ENCODE assay signal across 8 cellular contexts in genomic region chr3:190566043-190566933, GRCh38. TPM values are rescaled to one million over a fixed set of nuclear protein-coding genes. Genes with fewer than 3 reads are reported as not detected.
A peak's percentile ranks its signal among the peaks of the same experiment; 100 is the strongest.
DNase-seq lines count a peak whose midpoint lies in the region; ATAC-seq and TF ChIP-seq lines count a peak whose summit lies in the region.

No MANE protein-coding gene starts in this region.

- H3K4me3 Mint-ChIP-seq in MCF 10A (ENCODE audit: unreplicated experiment): peak overlapping the region; percentile 48

- no TSS peak for BruUV-seq in MCF 10A (replicated peaks; lab: Mats Ljungman, UMichigan)

- ATAC-seq in HG02938 (IDR thresholded peaks at IDR 0.05; ENCODE audit: unreplicated experiment) (peak; percentile 63), GM21528 (IDR thresholded peaks at IDR 0.05; ENCODE audit: low FRiP score, unreplicated experiment) (no peak), GM18517 (IDR thresholded peaks at IDR 0.05; ENCODE audit: unreplicated experiment) (no peak)

- TF ChIP-seq CTCF in MCF 10A (IDR thresholded peaks at IDR 0.05; ENCODE audit: unreplicated experiment): no peak

- peaks cover 7% of the 10 kb centered on the region for H3K9me3 Mint-ChIP-seq in MCF 10A (ENCODE audit: unreplicated experiment)

- POLR2A ChIA-PET in MCF 10A (lab: Yijun Ruan, JAX): interaction anchor here (0.7 to 3.4 kb wide), 9 partner anchors 15 to 168 kb away, joined by 3 to 61 read pairs (median 4); partner anchors contain the start of gene IL1RAP

- CTCF ChIA-PET in MCF 10A (lab: Yijun Ruan, JAX): interaction anchor here (0.6 to 1.3 kb wide), 3 partner anchors 49 to 131 kb away, joined by 3 to 7 read pairs (median 4); no protein-coding TSS in a partner anchor

- DNase-seq in ACHN (peak; percentile 99), SK-MEL-5 (ENCODE audit: low read depth, low spot score) (peak; percentile 100), MCF 10A (ENCODE audit: unreplicated experiment) (peak; percentile 100), kidney glomerular epithelial cell (lab: John Stamatoyannopoulos, UW) (peak; percentile 100)
- DNase-seq in stimulated activated CD4-positive, alpha-beta T cell treated with anti-CD3 and anti-CD28 coated beads, Interleukin-4, amount 100 ng/mL, for 1 hour: peak; percentile 47

- H3K36me3 Mint-ChIP-seq in MCF 10A (ENCODE audit: insufficient read depth, unreplicated experiment): peaks cover 15% of the 10 kb centered on the region

- H3K27me3 Mint-ChIP-seq in MCF 10A (ENCODE audit: insufficient read depth, unreplicated experiment): no peaks in the 10 kb centered on the region

- intact Hi-C loops in MCF 10A (cut with micrococcal nuclease): loop anchor here (1.0 to 2.0 kb wide), 3 partner anchors 33 to 53 kb away; no protein-coding TSS in a partner anchor

- H3K4me1 Mint-ChIP-seq in MCF 10A (ENCODE audit: insufficient read depth, unreplicated experiment): peaks cover 20% of the 10 kb centered on the region

- in situ Hi-C loops in ACHN (cut with HindIII; ENCODE audit: low pct_ligation_motif_present, low pct_unique_long_range_greater_than_20kb, low sequenced_read_pairs) (no loop called here), SK-MEL-5 (cut with HindIII; ENCODE audit: low pct_unique_long_range_greater_than_20kb, low sequenced_read_pairs) (no loop called here)

- H3K27ac Mint-ChIP-seq in MCF 10A (ENCODE audit: low read depth, unreplicated experiment): peak overlapping the region; percentile 66

RNA-seq across cellular contexts. Expression of gene IL1RAP, which starts 52.4 kb away (rescaled TPM):
- total RNA-seq in SK-MEL-5 (2014; rRNA removed; shearing (Covaris generic)): 512 and 514 TPM in 2 replicates
- 346 and 425 TPM in 2 replicates for polyA plus RNA-seq in SK-MEL-5 (2015; cell fraction: cytosol; rRNA removed)
- polyA plus RNA-seq in SK-MEL-5 (2015; cell fraction: nucleus; rRNA removed): 327 and 374 TPM in 2 replicates
- total RNA-seq in MCF 10A (2022): 46.5 and 62.0 TPM in 2 replicates

Comparison
In these comparisons a context has a peak if more than half of its experiments do, and no peak if none do; other contexts are left out.
1. DNase-seq: peak in every context shown above with its lines; median percentile 100 in SK-MEL-5; 100 in MCF 10A; 100 in kidney glomerular epithelial cell; 99 in ACHN; 47 in stimulated activated CD4-positive, alpha-beta T cell treated with anti-CD3 and anti-CD28 coated beads, Interleukin-4, amount 100 ng/mL, for 1 hour.